In the genomic region with DNA sequence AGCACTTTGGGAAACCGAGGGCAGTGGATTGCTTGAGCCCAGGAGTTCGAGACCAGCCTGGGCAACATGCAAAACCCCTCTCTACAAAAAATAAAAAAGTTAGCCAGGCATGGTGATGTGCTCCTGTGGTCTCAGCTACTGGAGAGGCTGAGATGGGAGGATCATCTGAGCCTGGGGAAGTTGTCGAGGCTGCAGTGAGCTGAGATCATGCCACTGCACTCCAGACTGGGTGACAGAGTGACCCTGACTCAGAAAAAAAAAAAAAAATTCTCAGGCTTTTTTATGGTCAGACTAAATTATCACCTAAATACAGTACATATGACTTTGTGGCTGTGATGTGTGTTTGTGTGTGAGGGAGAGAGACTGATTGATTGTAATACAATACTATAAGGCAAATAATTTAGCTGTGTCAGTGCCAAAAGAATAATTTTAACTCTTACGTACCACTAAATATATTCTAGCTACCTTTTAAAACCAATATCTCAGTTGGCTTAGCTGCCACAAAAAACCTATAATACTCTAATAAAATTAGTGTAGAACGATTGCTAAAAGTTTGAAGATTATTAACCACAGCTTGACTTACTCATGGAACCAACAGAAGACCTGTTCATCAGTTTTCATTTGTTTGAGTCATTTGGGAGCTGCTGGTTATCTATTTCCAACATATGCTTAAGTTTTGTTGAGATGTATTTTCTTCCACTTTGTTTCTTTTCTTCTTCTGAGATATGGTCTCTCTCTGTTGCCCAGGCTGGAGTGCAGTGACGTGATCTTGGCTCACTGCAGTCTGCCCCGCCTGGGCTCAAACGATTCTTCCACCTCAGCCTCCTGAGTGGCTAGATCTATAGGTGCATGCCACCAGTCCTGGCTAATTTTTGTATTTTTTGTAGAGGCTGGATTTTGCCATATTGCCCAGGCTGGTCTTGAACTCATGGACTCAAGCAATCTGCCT, we compare ENCODE assay signal across 23 cellular contexts. TPM values are rescaled to one million over a fixed set of nuclear protein-coding genes. Genes with fewer than 3 reads are reported as not detected.
DNase-seq lines count a peak whose midpoint lies in the region; ATAC-seq and TF ChIP-seq lines count a peak whose summit lies in the region.
"Had no signal": no experiment of that assay in that cellular context is flagged by ENCODE, and none has a peak within 500 bp of the region (broad histone marks: within the 10 kb centered on the region; RNA-seq: fewer than 3 reads in every experiment).

No MANE protein-coding gene starts in this region.

- H3K9me3 ChIP-seq in HEK293 (ENCODE audit: control insufficient read depth, insufficient read depth, low read depth, low read length) = no peaks in the 10 kb centered on the region
- no peaks in the 10 kb centered on the region for H3K9me3 ChIP-seq in trophoblast cell (ENCODE audit: insufficient read depth, low read depth, low read length)
- H3K9me3 ChIP-seq: BLaER1, Caco-2, gastrocnemius medialis, SK-N-SH had no signal

- H3K9ac ChIP-seq in trophoblast cell (ENCODE audit: low read length) = peak overlapping the region; percentile 63
- H3K9ac ChIP-seq: BLaER1, SK-N-SH had no signal

- H3K4ac ChIP-seq in trophoblast cell (ENCODE audit: low read depth, low read length) = peak overlapping the region; percentile 62

- H3K79me1 ChIP-seq in trophoblast cell (ENCODE audit: low read length) = no peaks in the 10 kb centered on the region

- H3K36me3 Mint-ChIP-seq in activated naive CD4-positive, alpha-beta T cell treated with anti-CD3 and anti-CD28 coated beads for 36 hours (ENCODE audit: low read depth) = peaks cover 5% of the 10 kb centered on the region
- peaks cover 6% of the 10 kb centered on the region for H3K36me3 Mint-ChIP-seq in activated naive CD8-positive, alpha-beta T cell treated with anti-CD3 and anti-CD28 coated beads, Interleukin-2, amount 50 U/mL, for 24 hours (ENCODE audit: low read depth)

- no peak overlapping the region for H3K23ac ChIP-seq in trophoblast cell (ENCODE audit: low read length)

- no peak overlapping the region for H2AK5ac ChIP-seq in trophoblast cell (ENCODE audit: low read length)

- peaks cover 9% of the 10 kb centered on the region for H3K79me2 ChIP-seq in trophoblast cell (ENCODE audit: control insufficient read depth, insufficient read depth, low read length, poor library complexity)

- intact Hi-C loops in activated naive CD4-positive, alpha-beta T cell treated with anti-CD3 and anti-CD28 coated beads for 36 hours (cut with micrococcal nuclease) = no loop called here

- H3K4me1 ChIP-seq in HEK293 (ENCODE audit: control insufficient read depth, insufficient read depth, low read length) (no peaks in the 10 kb centered on the region), trophoblast cell (ENCODE audit: control insufficient read depth in 1 of 2, insufficient read depth in 2 of 2, low read length in 2 of 2) (peaks cover 0 to 2% of the 10 kb centered on the region in 2 experiments)
- H3K4me1 ChIP-seq: BLaER1 had no signal

- WGBS in trophoblast cell (ENCODE audit: extremely low coverage, insufficient coverage, insufficient read length) = no CpG with 5 or more reads among the region's 8 CpGs

- CTCF ChIA-PET in activated naive CD4-positive, alpha-beta T cell treated with anti-CD3 and anti-CD28 coated beads for 36 hours (lab: Charles Lee) = interaction anchor here (0.6 to 1.1 kb wide), 6 partner anchors 8 to 1539 kb away, joined by 3 to 5 read pairs (median 4); a partner anchor contains a TSS
- CTCF ChIA-PET in HEK293 (lab: Yijun Ruan, JAX) = interaction anchor here (0.7 to 2.0 kb wide), 3 partner anchors 33 to 184 kb away, joined by 3 to 6 read pairs (median 3); no protein-coding TSS in a partner anchor

- H2AFZ ChIP-seq in trophoblast cell (ENCODE audit: insufficient read depth, low read length, poor library complexity) = no peak overlapping the region

- H3K4me3 ChIP-seq in HEK293 (ENCODE audit: low read depth, low read length) = no peak overlapping the region
- H3K4me3 ChIP-seq in trophoblast cell (ENCODE audit: low read depth, low read length) = no peak overlapping the region
- H3K4me3 ChIP-seq: BLaER1, gastrocnemius medialis had no signal

- no peaks in the 10 kb centered on the region for H3K27me3 ChIP-seq in trophoblast cell (ENCODE audit: insufficient read depth, low read length)
- H3K27me3 ChIP-seq: BLaER1, gastrocnemius medialis had no signal

- ATAC-seq in activated naive CD8-positive, alpha-beta T cell treated with anti-CD3 and anti-CD28 coated beads, Interleukin-2, amount 50 U/mL, for 24 hours = peak; percentile 46
- no peak for ATAC-seq in HG03469 (IDR thresholded peaks at IDR 0.05; ENCODE audit: unreplicated experiment)
- ATAC-seq: gastrocnemius medialis had no signal

- H3K27ac Mint-ChIP-seq in activated naive CD4-positive, alpha-beta T cell treated with anti-CD3 and anti-CD28 coated beads for 36 hours = peak overlapping the region; percentile 63
- H3K27ac Mint-ChIP-seq in activated naive CD8-positive, alpha-beta T cell treated with anti-CD3 and anti-CD28 coated beads, Interleukin-2, amount 50 U/mL, for 24 hours = no peak overlapping the region
- H3K27ac Mint-ChIP-seq: activated CD4-positive, alpha-beta T cell treated with anti-CD3 and anti-CD28 coated beads, Interleukin-2, amount 10 ng/mL, durations not matched to agents 7 days and 5 days; T-helper 1 cell treated with Interleukin-12 subunit alpha and Interleukin-12 subunit beta and Interleukin-4 antibody, amounts not matched to agents 30 μg/mL and 1 μg/mL, for 36 hours had no signal

- H3K14ac ChIP-seq in trophoblast cell (ENCODE audit: low read length) = no peak overlapping the region

- H3K36me3 ChIP-seq in HEK293 (ENCODE audit: control insufficient read depth in 2 of 2, insufficient read depth in 1 of 2, low read length in 2 of 2) = no peaks in the 10 kb centered on the region
- peaks cover 0 to 2% of the 10 kb centered on the region in 2 experiments for H3K36me3 ChIP-seq in trophoblast cell (ENCODE audit: control insufficient read depth in 1 of 2, insufficient read depth in 2 of 2, low read length in 2 of 2)
- H3K36me3 ChIP-seq: gastrocnemius medialis had no signal

- H4K12ac ChIP-seq in trophoblast cell (ENCODE audit: low read depth, low read length) = no peak overlapping the region

- no peak overlapping the region for H3K4me3 Mint-ChIP-seq in activated naive CD4-positive, alpha-beta T cell treated with anti-CD3 and anti-CD28 coated beads for 36 hours
- H3K4me3 Mint-ChIP-seq in activated naive CD8-positive, alpha-beta T cell treated with anti-CD3 and anti-CD28 coated beads, Interleukin-2, amount 50 U/mL, for 24 hours = no peak overlapping the region
- H3K4me3 Mint-ChIP-seq: activated CD4-positive, alpha-beta T cell treated with anti-CD3 and anti-CD28 coated beads, Interleukin-2, amount 10 ng/mL, durations not matched to agents 7 days and 5 days; H9; T-helper 1 cell treated with Interleukin-12 subunit alpha and Interleukin-12 subunit beta and Interleukin-4 antibody, amounts not matched to agents 30 μg/mL and 1 μg/mL, for 36 hours had no signal

- H3K4me1 Mint-ChIP-seq in activated naive CD4-positive, alpha-beta T cell treated with anti-CD3 and anti-CD28 coated beads for 36 hours (ENCODE audit: low read depth) = peaks cover 64% of the 10 kb centered on the region
- H3K4me1 Mint-ChIP-seq in activated naive CD8-positive, alpha-beta T cell treated with anti-CD3 and anti-CD28 coated beads, Interleukin-2, amount 50 U/mL, for 24 hours = peaks cover 57% of the 10 kb centered on the region

- H3K4me2 ChIP-seq in trophoblast cell (ENCODE audit: low read length) = no peak overlapping the region
- H3K4me2 ChIP-seq: BLaER1, SK-N-SH had no signal

- H3K9me3 Mint-ChIP-seq in activated naive CD4-positive, alpha-beta T cell treated with anti-CD3 and anti-CD28 coated beads for 36 hours = no peaks in the 10 kb centered on the region
- H3K9me3 Mint-ChIP-seq in activated naive CD8-positive, alpha-beta T cell treated with anti-CD3 and anti-CD28 coated beads, Interleukin-2, amount 50 U/mL, for 24 hours = no peaks in the 10 kb centered on the region
- H3K9me3 Mint-ChIP-seq: activated CD4-positive, alpha-beta T cell treated with anti-CD3 and anti-CD28 coated beads, Interleukin-2, amount 10 ng/mL, durations not matched to agents 7 days and 5 days; H9; T-helper 1 cell treated with Interleukin-12 subunit alpha and Interleukin-12 subunit beta and Interleukin-4 antibody, amounts not matched to agents 30 μg/mL and 1 μg/mL, for 36 hours had no signal

- H2BK5ac ChIP-seq in trophoblast cell (ENCODE audit: low read depth, low read length, poor library complexity) = no peak overlapping the region

- H2BK12ac ChIP-seq in trophoblast cell (ENCODE audit: low read length) = no peak overlapping the region

- no peak overlapping the region for H2BK120ac ChIP-seq in trophoblast cell (ENCODE audit: insufficient read depth, low read length, poor library complexity)

- no peak overlapping the region for H4K91ac ChIP-seq in trophoblast cell (ENCODE audit: low read depth, low read length)

- H3K27me3 Mint-ChIP-seq in activated naive CD4-positive, alpha-beta T cell treated with anti-CD3 and anti-CD28 coated beads for 36 hours (ENCODE audit: low read depth) = no peaks in the 10 kb centered on the region
- H3K27me3 Mint-ChIP-seq in activated naive CD8-positive, alpha-beta T cell treated with anti-CD3 and anti-CD28 coated beads, Interleukin-2, amount 50 U/mL, for 24 hours = no peaks in the 10 kb centered on the region
- H3K27me3 Mint-ChIP-seq: activated CD4-positive, alpha-beta T cell treated with anti-CD3 and anti-CD28 coated beads, Interleukin-2, amount 10 ng/mL, durations not matched to agents 7 days and 5 days had no signal

- H3K27ac ChIP-seq in HEK293 (ENCODE audit: extremely low read depth, low read depth, low read length) (no peak overlapping the region), trophoblast cell (ENCODE audit: low read depth, low read length) (peak overlapping the region; percentile 25)
- H3K27ac ChIP-seq: BLaER1, gastrocnemius medialis, RWPE1 had no signal

- no peak overlapping the region for H4K8ac ChIP-seq in trophoblast cell (ENCODE audit: low read depth, low read length)

- no peak for DNase-seq in activated naive CD4-positive, alpha-beta T cell treated with anti-CD3 and anti-CD28 coated beads for 36 hours
- DNase-seq in activated naive CD4-positive, alpha-beta T cell treated with anti-CD3 and anti-CD28 coated beads, Interleukin-2, amount 50 U/mL, for 16 hours = no peak
- DNase-seq in activated naive CD8-positive, alpha-beta T cell treated with anti-CD3 and anti-CD28 coated beads, Interleukin-2, amount 50 U/mL, for 24 hours = no peak
- DNase-seq in trophoblast cell = no peak
- no peak for DNase-seq in SIG-M5 treated with dmso at 0.1 percent for 504 hours (lab: John Stamatoyannopoulos, UW; ENCODE audit: unreplicated experiment)
- DNase-seq in ecto neural progenitor cell (ENCODE audit: low spot score) = no peak
- DNase-seq: ACHN; activated CD4-positive, alpha-beta T cell treated with anti-CD3 and anti-CD28 coated beads, Interleukin-2, amount 10 ng/mL, durations not matched to agents 7 days and 5 days; Caco-2; central memory CD4-positive, alpha-beta T cell; DND-41; gastrocnemius medialis; H9; KBM-7; NCI-H2029; NCI-H2227 treated with DMSO at 0.1 percent for 48 hours; SK-N-SH; stimulated activated naive CD4-positive, alpha-beta T cell treated with Interleukin-2 at 50 U/mL for 16 hours had no signal

- POLR2A ChIA-PET in HEK293 (lab: Yijun Ruan, JAX) = interaction anchor here (0.7 kb wide), 1 partner anchor 137 kb away, joined by 3 read pairs; no protein-coding TSS in a partner anchor

- H3K18ac ChIP-seq in trophoblast cell (ENCODE audit: low read length) = peak overlapping the region; percentile 78

- no peak for TF ChIP-seq CTCF in HEK293 (tag by site-specific recombination; IDR thresholded peaks at IDR 0.05)

RNA-seq across cellular contexts. Expression of a gene that starts 58.0 kb away (rescaled TPM):
- 10 to 100 TPM; 27.8 to 28.2 TPM for total RNA-seq in activated naive CD4-positive, alpha-beta T cell treated with anti-CD3 and anti-CD28 coated beads for 36 hours
- 33.2 and 33.7 TPM in 2 replicates for polyA plus RNA-seq in trophoblast cell (2013)
